In the genomic region with DNA sequence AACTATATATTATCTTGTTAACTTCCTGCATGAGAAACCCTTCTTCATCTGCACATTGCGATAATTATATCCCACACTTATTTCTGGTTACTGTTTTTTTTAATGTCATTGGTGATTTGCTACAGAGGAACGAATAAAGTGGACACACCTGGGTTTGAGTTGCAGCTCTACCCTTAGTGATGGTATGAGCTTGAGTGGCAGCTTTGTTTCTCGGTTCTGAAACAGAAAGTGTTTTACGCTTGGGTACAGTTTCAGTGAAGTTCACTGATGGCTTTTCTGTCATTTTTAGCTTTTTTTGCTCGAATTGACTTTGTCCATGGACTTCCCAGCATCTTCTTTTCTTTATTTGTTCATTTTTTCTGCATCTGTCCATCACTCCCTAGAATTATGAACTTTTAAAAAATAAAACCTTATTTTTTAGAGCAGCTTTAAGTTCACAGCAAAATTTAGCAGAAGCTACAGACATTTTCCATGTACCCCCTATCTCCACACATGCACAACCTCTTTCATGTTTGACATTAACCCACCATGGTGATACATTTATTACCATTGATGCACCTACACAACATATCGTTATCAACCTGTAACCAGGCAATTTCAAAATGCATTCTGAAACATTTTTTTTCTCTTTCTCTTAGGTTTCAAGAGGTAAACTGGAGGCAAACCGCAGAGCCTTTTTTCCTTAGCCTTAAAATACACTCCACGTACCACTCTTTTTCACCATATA, we compare ENCODE assay signal across 16 cellular contexts.
A peak's percentile ranks its signal among the peaks of the same experiment; 100 is the strongest.
DNase-seq lines count a peak whose midpoint lies in the region; ATAC-seq lines count a peak whose summit lies in the region.
"Had no signal": no experiment of that assay in that cellular context is flagged by ENCODE, and none has a peak within 500 bp of the region (broad histone marks: within the 10 kb centered on the region; RNA-seq: fewer than 3 reads in every experiment).

No MANE protein-coding gene starts in this region.

- no peak overlapping the region for H3K9ac ChIP-seq in Karpas-422 (ENCODE audit: low read length)

- H3K36me3 ChIP-seq in Karpas-422 (ENCODE audit: insufficient read depth, low read length), result no peaks in the 10 kb centered on the region

- peak; percentile 92 for ATAC-seq in GM18508 (IDR thresholded peaks at IDR 0.05; ENCODE audit: insufficient read depth, unreplicated experiment)
- peak; percentile 97 for ATAC-seq in GM21367 (IDR thresholded peaks at IDR 0.05; ENCODE audit: unreplicated experiment)
- ATAC-seq in HG02885 (IDR thresholded peaks at IDR 0.05; ENCODE audit: poor library complexity, unreplicated experiment), result peak; percentile 94
- no peak for ATAC-seq in GM18502 (IDR thresholded peaks at IDR 0.05; ENCODE audit: poor library complexity, unreplicated experiment)
- ATAC-seq: activated T-cell treated with anti-CD3 and anti-CD28 coated beads, Interleukin-2, amount 50 U/mL, for 72 hours; psoas muscle; stimulated activated effector memory CD8-positive, alpha-beta T cell treated with anti-CD3 and anti-CD28 coated beads, Interleukin-12 subunit alpha, Interleukin-12 subunit beta, amount 100 ng/mL, for 72 hours had no signal

- DNase-seq in Karpas-422 (no peak), cardiac septum (ENCODE audit: low spot score) (no peak), CD1c-positive myeloid dendritic cell (ENCODE audit: extremely low spot score) (no peak)
- no peak for DNase-seq in activated T-cell treated with anti-CD3 and anti-CD28 coated beads, Interleukin-2, amount 50 U/mL, for 48 hours
- DNase-seq: activated CD4-positive, CD25-positive, alpha-beta regulatory T cell treated with anti-CD3 and anti-CD28 coated beads, Interleukin-2, amount 50 U/mL, for 72 hours; activated T-cell treated with anti-CD3 and anti-CD28 coated beads, Interleukin-2, amount 50 U/mL, for 72 hours; effector memory CD4-positive, alpha-beta T cell; kidney glomerular epithelial cell; NCI-H2081 treated with DMSO at 0.1 percent for 48 hours; psoas muscle; stimulated activated CD4-positive, alpha-beta T cell treated with anti-CD3 and anti-CD28 coated beads, Interleukin-1b, Interleukin-23, amount 100 ng/mL, for 48 hours had no signal

- no peaks in the 10 kb centered on the region for H3K27me3 ChIP-seq in Karpas-422 (ENCODE audit: low read length)

- H3K9me2 ChIP-seq in Karpas-422 (replicated peaks; ENCODE audit: insufficient read depth, low read length), result no peaks in the 10 kb centered on the region

- intact Hi-C loops in cardiac septum (cut with DNase I), result no loop called here

- H3K79me2 ChIP-seq in Karpas-422 (ENCODE audit: low read length), result no peaks in the 10 kb centered on the region

- H3K27ac ChIP-seq in Karpas-422 (ENCODE audit: low read length), result no peak overlapping the region
- H3K27ac ChIP-seq: psoas muscle had no signal

- H3K4me2 ChIP-seq in Karpas-422 (ENCODE audit: low read depth, low read length, poor library complexity, severe bottlenecking), result peak overlapping the region; percentile 13

- no peak overlapping the region for H3K4me3 ChIP-seq in Karpas-422 (ENCODE audit: low read length)
- H3K4me3 ChIP-seq: psoas muscle had no signal

- H4K20me1 ChIP-seq in Karpas-422 (ENCODE audit: insufficient read depth, low read depth, low read length), result no peaks in the 10 kb centered on the region

- no peak overlapping the region for H2AFZ ChIP-seq in Karpas-422 (ENCODE audit: low read length)

- H3K9me3 ChIP-seq in Karpas-422 (ENCODE audit: low read length), result no peaks in the 10 kb centered on the region

- no peaks in the 10 kb centered on the region for H3K4me1 ChIP-seq in Karpas-422 (ENCODE audit: low read length)
- H3K4me1 ChIP-seq: psoas muscle had no signal
